ENCODE assay signal across 8 cellular contexts in genomic region chr1:33255347-33256311, GRCh38. TPM values are rescaled to one million over a fixed set of nuclear protein-coding genes. Genes with fewer than 3 reads are reported as not detected.
DNase-seq lines count a peak whose midpoint lies in the region; ATAC-seq lines count a peak whose summit lies in the region.

No MANE protein-coding gene starts in this region.

- DNase-seq in ELF-1 (ENCODE audit: low read depth, low spot score) (peak; percentile 86), NT2/D1 (ENCODE audit: low read depth, low spot score) (peak; percentile 87), fibroblast of peridontal ligament (ENCODE audit: extremely low read depth) (peak; percentile 31), naive B cell (peak; percentile 30), HCEC 1CT (no peak)
- peak; percentile 10 to 23 for DNase-seq in activated T-helper 1 cell treated with anti-CD3 and anti-CD28 coated beads, Interleukin-2, amount 50 U/mL, for 16 hours (ENCODE audit: low read depth in 1 of 2, low spot score in 1 of 2)

- H3K4me3 ChIP-seq in NT2/D1 (ENCODE audit: insufficient read length, low read depth) (peak overlapping the region; percentile 65), subcutaneous abdominal adipose tissue (ENCODE audit: low read depth in 1 of 5, low read length in 5 of 5) (peak overlapping the region in 4 of 5 donors; percentile 58 to 65 (median 61))

- H3K27me3 ChIP-seq in NT2/D1 (ENCODE audit: insufficient read depth, insufficient read length) (peaks cover 17% of the 10 kb centered on the region), subcutaneous abdominal adipose tissue (ENCODE audit: control insufficient read depth in 5 of 5, insufficient read depth in 4 of 5, low read length in 5 of 5) (no peaks in the 10 kb centered on the region)

- H3K4me1 Mint-ChIP-seq in naive B cell: peaks cover 25 to 42% (median 33%) of the 10 kb centered on the region in 3 donors

- peaks cover 5% of the 10 kb centered on the region; the same call in 1 of the 2 replicates for H3K9me3 ChIP-seq in NT2/D1 (ENCODE audit: insufficient read depth, low read length)
- H3K9me3 ChIP-seq in subcutaneous abdominal adipose tissue (ENCODE audit: control insufficient read depth in 5 of 5, low read length in 5 of 5): no peaks in the 10 kb centered on the region

- H3K36me3 ChIP-seq in NT2/D1 (ENCODE audit: insufficient read depth, insufficient read length, low read length) (peaks cover 22% of the 10 kb centered on the region), subcutaneous abdominal adipose tissue (ENCODE audit: control insufficient read depth in 5 of 5, insufficient read depth in 5 of 5, low read length in 5 of 5) (peaks cover 0 to 4% (median 0%) of the 10 kb centered on the region in 5 donors)

- H3K9ac ChIP-seq in NT2/D1 (ENCODE audit: insufficient read length, low read depth): peak overlapping the region; percentile 81
- H3K9ac ChIP-seq in subcutaneous abdominal adipose tissue (ENCODE audit: low read length in 5 of 5): peak overlapping the region; percentile 16 to 82 (median 78)

- H3K27ac ChIP-seq in subcutaneous abdominal adipose tissue (ENCODE audit: low read depth, low read length): peak overlapping the region; percentile 74

- peaks cover 9 to 14% (median 11%) of the 10 kb centered on the region in 3 donors for H3K27me3 Mint-ChIP-seq in naive B cell

- H3K4me1 ChIP-seq in NT2/D1 (ENCODE audit: insufficient read depth, insufficient read length) (peaks cover 21% of the 10 kb centered on the region), subcutaneous abdominal adipose tissue (ENCODE audit: control insufficient read depth in 5 of 5, insufficient read depth in 5 of 5, low read length in 5 of 5) (peaks cover 6 to 32% (median 29%) of the 10 kb centered on the region in 5 donors)

- peaks cover 0 to 2% (median 0%) of the 10 kb centered on the region in 7 donors for H3K9me3 Mint-ChIP-seq in naive B cell

- peak overlapping the region; percentile 61 to 99 (median 85) for H3K4me3 Mint-ChIP-seq in naive B cell

- peak overlapping the region in 3 of 6 donors; percentile 56 to 78 (median 67) for H3K27ac Mint-ChIP-seq in naive B cell

- H3K36me3 Mint-ChIP-seq in naive B cell: no peaks in the 10 kb centered on the region

- ATAC-seq in HG02870 (IDR thresholded peaks at IDR 0.05; ENCODE audit: unreplicated experiment) (peak; percentile 16), naive B cell (ENCODE audit: low read depth in 2 of 2) (peak; percentile 47 to 57)

RNA-seq across cellular contexts. Expression of gene ZNF362, which starts 0.7 kb away (rescaled TPM):
- 10 to 100 TPM in 5 of 6 donors, 1 to 10 TPM in 1; 10.0 to 25.5 (median 12.7) TPM for polyA plus RNA-seq in naive B cell (ENCODE audit: low read depth in 6 of 6)
